37 cellular contexts compared by ENCODE assay signal in genomic region chr2:85557130-85557529, GRCh38.
"Had no signal": no experiment of that assay in that cellular context is flagged by ENCODE, and none has a peak within 500 bp of the region (broad histone marks: within the 10 kb centered on the region; RNA-seq: fewer than 3 reads in every experiment).

No MANE protein-coding gene starts in this region.

- H3K4me1 ChIP-seq: breast epithelium had no signal

- H3K9me3 ChIP-seq: adrenal gland, ascending aorta, body of pancreas, breast epithelium had no signal

- H3K27me3 ChIP-seq: adrenal gland, ascending aorta, body of pancreas, brain microvascular endothelial cell, breast epithelium, cardiac muscle cell had no signal

- H3K4me3 ChIP-seq: adrenal gland, ascending aorta, body of pancreas, breast epithelium, cardiac muscle cell had no signal

- H3K4me3 Mint-ChIP-seq: activated naive CD4-positive, alpha-beta T cell treated with anti-CD3 and anti-CD28 coated beads for 36 hours; activated naive CD4-positive, alpha-beta T cell treated with anti-CD3 and anti-CD28 coated beads, Interleukin-2, amount 10 ng/mL, durations not matched to agents 7 days and 5 days; activated naive CD4-positive, alpha-beta T cell treated with anti-CD3 and anti-CD28 coated beads, Interleukin-2, amount 50 U/mL, for 24 hours; activated naive CD8-positive, alpha-beta T cell; activated naive CD8-positive, alpha-beta T cell treated with anti-CD3 and anti-CD28 coated beads for 36 hours; activated naive CD8-positive, alpha-beta T cell treated with anti-CD3 and anti-CD28 coated beads, Interleukin-2, amount 10 ng/mL, durations not matched to agents 7 days and 5 days; activated naive CD8-positive, alpha-beta T cell treated with anti-CD3 and anti-CD28 coated beads, Interleukin-2, amount 50 U/mL, for 24 hours; activated T-cell treated with anti-CD3 and anti-CD28 coated beads, Interleukin-2, amount 50 U/mL, for 24 hours; activated T-cell treated with anti-CD3 and anti-CD28 coated beads, Interleukin-2, amount 50 U/mL, for 4 hours; activated T-cell treated with anti-CD3 and anti-CD28 coated beads, Interleukin-2, amount 50 U/mL, for 72 hours; activated T-helper 1 cell treated with anti-CD3 and anti-CD28 coated beads, Interleukin-12 subunit alpha, Interleukin-12 subunit beta, Interleukin-2, Interleukin-4 antibody, amounts not matched to agents 30 ng/mL and 10 ng/mL and 1 ng/mL, durations not matched to agents 14 hours and 24 hours and 36 hours; activated T-helper 17 cell treated with anti-CD3 and anti-CD28 coated beads, Interleukin-2, amount 50 U/mL, for 72 hours; central memory CD8-positive, alpha-beta T cell had no signal

- DNase-seq: activated effector memory CD4-positive, alpha-beta T cell treated with anti-CD3 and anti-CD28 coated beads, Interleukin-2, amount 50 U/mL, for 16 hours; activated effector memory CD4-positive, alpha-beta T cell treated with Interleukin-2 at 50 U/mL for 16 hours; activated gamma-delta T cell; activated gamma-delta T cell treated with Interleukin-2 at 50 U/mL for 16 hours; activated naive CD4-positive, alpha-beta T cell; activated naive CD4-positive, alpha-beta T cell treated with anti-CD3 and anti-CD28 coated beads for 36 hours; activated naive CD4-positive, alpha-beta T cell treated with anti-CD3 and anti-CD28 coated beads, Interleukin-2, amount 10 ng/mL, durations not matched to agents 7 days and 5 days; activated naive CD4-positive, alpha-beta T cell treated with anti-CD3 and anti-CD28 coated beads, Interleukin-2, amount 50 U/mL, for 16 hours; activated naive CD4-positive, alpha-beta T cell treated with Interleukin-2 at 50 U/mL for 16 hours; activated naive CD8-positive, alpha-beta T cell treated with anti-CD3 and anti-CD28 coated beads for 36 hours; activated naive CD8-positive, alpha-beta T cell treated with anti-CD3 and anti-CD28 coated beads, Interleukin-2, amount 10 ng/mL, durations not matched to agents 7 days and 5 days; activated naive CD8-positive, alpha-beta T cell treated with anti-CD3 and anti-CD28 coated beads, Interleukin-2, amount 50 U/mL, for 24 hours; activated T-cell treated with anti-CD3 and anti-CD28 coated beads, Interleukin-2, amount 50 U/mL, for 24 hours; activated T-cell treated with anti-CD3 and anti-CD28 coated beads, Interleukin-2, amount 50 U/mL, for 4 hours; activated T-cell treated with anti-CD3 and anti-CD28 coated beads, Interleukin-2, amount 50 U/mL, for 48 hours; activated T-cell treated with anti-CD3 and anti-CD28 coated beads, Interleukin-2, amount 50 U/mL, for 72 hours; adrenal gland; amniotic stem cell; amygdala; anterior cingulate cortex; aorta; body of pancreas; brain microvascular endothelial cell; caudate nucleus; central memory CD4-positive, alpha-beta T cell; cerebellar nuclear complex had no signal

- H3K36me3 ChIP-seq: breast epithelium had no signal

- H3K27me3 Mint-ChIP-seq: activated naive CD4-positive, alpha-beta T cell treated with anti-CD3 and anti-CD28 coated beads, Interleukin-2, amount 50 U/mL, for 24 hours; activated naive CD8-positive, alpha-beta T cell; activated naive CD8-positive, alpha-beta T cell treated with anti-CD3 and anti-CD28 coated beads for 36 hours; activated naive CD8-positive, alpha-beta T cell treated with anti-CD3 and anti-CD28 coated beads, Interleukin-2, amount 10 ng/mL, durations not matched to agents 7 days and 5 days; activated naive CD8-positive, alpha-beta T cell treated with anti-CD3 and anti-CD28 coated beads, Interleukin-2, amount 50 U/mL, for 24 hours; activated T-cell treated with anti-CD3 and anti-CD28 coated beads, Interleukin-2, amount 50 U/mL, for 24 hours; activated T-helper 17 cell treated with anti-CD3 and anti-CD28 coated beads, Interleukin-2, amount 50 U/mL, for 72 hours; central memory CD8-positive, alpha-beta T cell had no signal

- ATAC-seq: activated naive CD4-positive, alpha-beta T cell treated with anti-CD3 and anti-CD28 coated beads, Interleukin-2, amount 50 U/mL, for 72 hours; activated naive CD8-positive, alpha-beta T cell treated with anti-CD3 and anti-CD28 coated beads, Interleukin-2, amount 50 U/mL, for 24 hours; activated T-cell treated with anti-CD3 and anti-CD28 coated beads, Interleukin-2, amount 50 U/mL, for 4 hours; activated T-cell treated with anti-CD3 and anti-CD28 coated beads, Interleukin-2, amount 50 U/mL, for 72 hours; activated T-helper 17 cell treated with anti-CD3 and anti-CD28 coated beads, Interleukin-2, amount 50 U/mL, for 72 hours; body of pancreas had no signal

- H3K27ac ChIP-seq: adrenal gland, ascending aorta, body of pancreas, brain microvascular endothelial cell, breast epithelium, cardiac muscle cell had no signal

- H3K27ac Mint-ChIP-seq: activated naive CD4-positive, alpha-beta T cell treated with anti-CD3 and anti-CD28 coated beads for 36 hours; activated naive CD4-positive, alpha-beta T cell treated with anti-CD3 and anti-CD28 coated beads, Interleukin-2, amount 10 ng/mL, durations not matched to agents 7 days and 5 days; activated naive CD8-positive, alpha-beta T cell; activated naive CD8-positive, alpha-beta T cell treated with anti-CD3 and anti-CD28 coated beads for 36 hours; activated naive CD8-positive, alpha-beta T cell treated with anti-CD3 and anti-CD28 coated beads, Interleukin-2, amount 10 ng/mL, durations not matched to agents 7 days and 5 days; activated T-helper 1 cell treated with anti-CD3 and anti-CD28 coated beads, Interleukin-12 subunit alpha, Interleukin-12 subunit beta, Interleukin-2, Interleukin-4 antibody, amounts not matched to agents 30 ng/mL and 10 ng/mL and 1 ng/mL, durations not matched to agents 14 hours and 24 hours and 36 hours; activated T-helper 17 cell treated with anti-CD3 and anti-CD28 coated beads, Interleukin-2, amount 50 U/mL, for 72 hours; activated T-helper 2 cell treated with anti-CD3 and anti-CD28 coated beads, Interferon-gamma antibody, Interleukin-2, Interleukin-4, amounts not matched to agents 10 μg/mL and 5 μg/mL and 100 μg/mL, durations not matched to agents 14 hours and 24 hours and 36 hours; brain had no signal

- H3K9me3 Mint-ChIP-seq: activated naive CD4-positive, alpha-beta T cell treated with anti-CD3 and anti-CD28 coated beads for 36 hours; activated naive CD4-positive, alpha-beta T cell treated with anti-CD3 and anti-CD28 coated beads, Interleukin-2, amount 10 ng/mL, durations not matched to agents 7 days and 5 days; activated naive CD4-positive, alpha-beta T cell treated with anti-CD3 and anti-CD28 coated beads, Interleukin-2, amount 50 U/mL, for 24 hours; activated naive CD4-positive, alpha-beta T cell treated with anti-CD3 and anti-CD28 coated beads, Interleukin-2, amount 50 U/mL, for 72 hours; activated naive CD8-positive, alpha-beta T cell treated with anti-CD3 and anti-CD28 coated beads for 36 hours; activated naive CD8-positive, alpha-beta T cell treated with anti-CD3 and anti-CD28 coated beads, Interleukin-2, amount 10 ng/mL, durations not matched to agents 7 days and 5 days; activated naive CD8-positive, alpha-beta T cell treated with anti-CD3 and anti-CD28 coated beads, Interleukin-2, amount 50 U/mL, for 24 hours; activated T-cell treated with anti-CD3 and anti-CD28 coated beads, Interleukin-2, amount 50 U/mL, for 24 hours; activated T-cell treated with anti-CD3 and anti-CD28 coated beads, Interleukin-2, amount 50 U/mL, for 4 hours; activated T-cell treated with anti-CD3 and anti-CD28 coated beads, Interleukin-2, amount 50 U/mL, for 72 hours; activated T-helper 1 cell treated with anti-CD3 and anti-CD28 coated beads, Interleukin-12 subunit alpha, Interleukin-12 subunit beta, Interleukin-2, Interleukin-4 antibody, amounts not matched to agents 30 ng/mL and 10 ng/mL and 1 ng/mL, durations not matched to agents 14 hours and 24 hours and 36 hours; activated T-helper 17 cell treated with anti-CD3 and anti-CD28 coated beads, Interleukin-2, amount 50 U/mL, for 72 hours; activated T-helper 2 cell treated with anti-CD3 and anti-CD28 coated beads, Interferon-gamma antibody, Interleukin-2, Interleukin-4, amounts not matched to agents 10 μg/mL and 5 μg/mL and 100 μg/mL, durations not matched to agents 14 hours and 24 hours and 36 hours; brain; central memory CD8-positive, alpha-beta T cell had no signal
